1 cellular context compared by ENCODE assay signal in the genomic region with DNA sequence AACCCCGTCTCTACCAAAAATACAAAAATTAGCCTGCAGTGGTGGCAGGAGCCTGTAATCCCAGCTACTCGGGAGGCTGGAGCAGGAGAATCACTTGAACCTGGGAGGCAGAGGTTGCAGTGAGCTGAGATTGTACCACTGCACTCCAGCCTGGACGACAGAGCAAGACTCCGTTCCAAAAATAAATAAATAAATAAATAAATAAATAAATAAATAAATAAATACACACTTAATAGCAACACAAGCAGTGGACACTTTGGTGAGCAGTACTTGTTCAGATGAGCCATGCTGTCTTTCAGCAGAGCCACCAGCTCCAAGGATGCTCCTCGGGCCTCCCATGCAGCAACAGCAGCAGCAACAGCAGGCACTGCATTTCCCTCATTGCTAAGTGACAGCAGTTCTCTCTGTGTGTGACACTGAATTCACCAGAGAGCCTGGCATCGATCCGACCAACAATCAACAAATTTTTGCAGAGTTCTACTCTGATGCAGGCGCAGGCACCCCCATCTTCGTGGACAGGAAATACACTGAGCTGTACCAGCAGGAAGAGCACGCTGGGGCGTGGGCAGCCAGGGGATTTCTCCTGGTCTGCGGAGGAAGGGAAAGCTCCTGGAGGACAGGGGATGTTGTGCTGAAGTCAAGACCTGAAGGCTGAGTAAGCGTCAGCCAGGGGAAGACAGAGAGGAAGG.
TF ChIP-seq lines count a peak whose summit lies in the region.

No MANE protein-coding gene starts in this region.

TF ChIP-seq in A549, 52 proteins besides CTCF, POLR2A, EP300 and RAD21 (continued from another document):
- TF ChIP-seq, protein P1, sequence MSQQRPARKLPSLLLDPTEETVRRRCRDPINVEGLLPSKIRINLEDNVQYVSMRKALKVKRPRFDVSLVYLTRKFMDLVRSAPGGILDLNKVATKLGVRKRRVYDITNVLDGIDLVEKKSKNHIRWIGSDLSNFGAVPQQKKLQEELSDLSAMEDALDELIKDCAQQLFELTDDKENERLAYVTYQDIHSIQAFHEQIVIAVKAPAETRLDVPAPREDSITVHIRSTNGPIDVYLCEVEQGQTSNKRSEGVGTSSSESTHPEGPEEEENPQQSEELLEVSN (IDR thresholded peaks at IDR 0.05; ENCODE audit: borderline replicate concordance, low read depth) = no peak
- TF ChIP-seq FOXS1 (CRISPR knock-in tag; IDR thresholded peaks at IDR 0.05) (no peak), MYC (IDR thresholded peaks at IDR 0.05; ENCODE audit: borderline replicate concordance, low read length) (no peak), HOXB5 (CRISPR knock-in tag; IDR thresholded peaks at IDR 0.05) (no peak), FOSL2 (IDR thresholded peaks at IDR 0.05) (no peak), FOSL2 (CRISPR knock-in tag; IDR thresholded peaks at IDR 0.05) (no peak), FOSB (CRISPR knock-in tag; IDR thresholded peaks at IDR 0.05) (no peak), HDAC2 (IDR thresholded peaks at IDR 0.05) (no peak)
- TF ChIP-seq, protein P2, sequence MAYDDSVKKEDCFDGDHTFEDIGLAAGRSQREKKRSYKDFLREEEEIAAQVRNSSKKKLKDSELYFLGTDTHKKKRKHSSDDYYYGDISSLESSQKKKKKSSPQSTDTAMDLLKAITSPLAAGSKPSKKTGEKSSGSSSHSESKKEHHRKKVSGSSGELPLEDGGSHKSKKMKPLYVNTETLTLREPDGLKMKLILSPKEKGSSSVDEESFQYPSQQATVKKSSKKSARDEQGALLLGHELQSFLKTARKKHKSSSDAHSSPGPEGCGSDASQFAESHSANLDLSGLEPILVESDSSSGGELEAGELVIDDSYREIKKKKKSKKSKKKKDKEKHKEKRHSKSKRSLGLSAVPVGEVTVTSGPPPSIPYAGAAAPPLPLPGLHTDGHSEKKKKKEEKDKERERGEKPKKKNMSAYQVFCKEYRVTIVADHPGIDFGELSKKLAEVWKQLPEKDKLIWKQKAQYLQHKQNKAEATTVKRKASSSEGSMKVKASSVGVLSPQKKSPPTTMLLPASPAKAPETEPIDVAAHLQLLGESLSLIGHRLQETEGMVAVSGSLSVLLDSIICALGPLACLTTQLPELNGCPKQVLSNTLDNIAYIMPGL (CRISPR knock-in tag; IDR thresholded peaks at IDR 0.05; ENCODE audit: borderline replicate concordance) = no peak
